ENCODE assay signal across 13 cellular contexts in the genomic region with DNA sequence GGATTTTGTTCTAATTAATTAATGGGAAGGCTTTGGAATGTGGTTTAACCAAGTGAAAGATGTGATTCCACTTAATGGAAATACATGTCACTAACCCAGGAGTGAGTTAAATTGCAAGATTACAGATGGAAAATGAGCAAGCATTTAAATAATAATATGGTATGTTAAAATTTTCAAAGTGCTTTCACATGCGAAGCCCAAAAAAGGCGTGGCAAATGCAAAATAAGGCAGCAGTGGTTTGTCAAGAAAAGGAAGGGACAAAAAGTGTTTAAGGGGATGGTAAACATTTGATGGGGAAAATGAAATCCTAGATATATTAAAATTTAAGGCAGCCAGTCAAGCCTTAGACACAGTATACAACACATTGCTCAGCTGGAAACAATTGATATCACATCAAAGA. TPM values are rescaled to one million over a fixed set of nuclear protein-coding genes. Genes with fewer than 3 reads are reported as not detected.
A peak's percentile ranks its signal among the peaks of the same experiment; 100 is the strongest.
DNase-seq lines count a peak whose midpoint lies in the region; ATAC-seq, FAIRE-seq and TF ChIP-seq lines count a peak whose summit lies in the region.
"Had no signal": no experiment of that assay in that cellular context is flagged by ENCODE, and none has a peak within 500 bp of the region (broad histone marks: within the 10 kb centered on the region; RNA-seq: fewer than 3 reads in every experiment).

No MANE protein-coding gene starts in this region.

- H4K20me1 ChIP-seq in H1 (replicated peaks in 1 of 2; ENCODE audit: control insufficient read depth in 1 of 2, insufficient read depth in 2 of 2, low read length in 2 of 2): peaks cover 12 to 17% of the 10 kb centered on the region in 2 experiments

- no peak for DNase-seq in activated CD4-positive, alpha-beta T cell treated with anti-CD3 and anti-CD28 coated beads, Interleukin-2, amount 10 ng/mL, durations not matched to agents 7 days and 5 days
- no peak for DNase-seq in activated CD4-positive, alpha-beta T cell treated with anti-CD3 and anti-CD28 coated beads for 1 hour
- DNase-seq in NT2/D1 (ENCODE audit: low read depth, low spot score): no peak
- DNase-seq in H1 (ENCODE audit: low read depth in 1 of 2, low spot score in 2 of 2): no peak
- no peak for DNase-seq in progenitor cell of endocrine pancreas (ENCODE audit: low spot score, unreplicated experiment)
- no peak for DNase-seq in islet precursor cell
- no peak for DNase-seq in tibial artery
- DNase-seq: activated CD4-positive, alpha-beta T cell treated with anti-CD3 and anti-CD28 coated beads, Interleukin-2, amount 50 U/mL, for 1 hour; body of pancreas; lower lobe of right lung; stimulated activated CD8-positive, alpha-beta memory T cell treated with anti-CD3 and anti-CD28 coated beads, Interleukin-4, amount 100 ng/mL, for 48 hours had no signal

- H3K56ac ChIP-seq in H1 (replicated peaks; ENCODE audit: insufficient read length, low read depth, low read length): no peak overlapping the region

- no peak overlapping the region for H3K14ac ChIP-seq in H1 (ENCODE audit: insufficient read length)

- no peak overlapping the region for H2AK5ac ChIP-seq in H1 (ENCODE audit: low read depth, low read length)

- H4K91ac ChIP-seq in H1 (replicated peaks; ENCODE audit: insufficient read length, low read length): no peak overlapping the region

- H3K36me3 Mint-ChIP-seq in activated CD4-positive, alpha-beta T cell treated with anti-CD3 and anti-CD28 coated beads, Interleukin-2, amount 10 ng/mL, durations not matched to agents 7 days and 5 days (ENCODE audit: low read depth): peaks cover 38% of the 10 kb centered on the region
- peaks cover 2% of the 10 kb centered on the region for H3K36me3 Mint-ChIP-seq in progenitor cell of endocrine pancreas (ENCODE audit: insufficient read depth)

- H3K4me1 Mint-ChIP-seq in activated CD4-positive, alpha-beta T cell treated with anti-CD3 and anti-CD28 coated beads, Interleukin-2, amount 10 ng/mL, durations not matched to agents 7 days and 5 days: peaks cover 42% of the 10 kb centered on the region
- peaks cover 17% of the 10 kb centered on the region for H3K4me1 Mint-ChIP-seq in progenitor cell of endocrine pancreas (ENCODE audit: low read depth)

- H3K9me3 Mint-ChIP-seq in activated CD4-positive, alpha-beta T cell treated with anti-CD3 and anti-CD28 coated beads, Interleukin-2, amount 10 ng/mL, durations not matched to agents 7 days and 5 days: no peaks in the 10 kb centered on the region
- H3K9me3 Mint-ChIP-seq in progenitor cell of endocrine pancreas (ENCODE audit: low read depth): no peaks in the 10 kb centered on the region

- no peaks in the 10 kb centered on the region for H3K4me1 ChIP-seq in NT2/D1 (ENCODE audit: insufficient read depth, insufficient read length)
- peaks cover 0 to 7% (median 5%) of the 10 kb centered on the region in 4 experiments; a peak in 3 of 7 replicates for H3K4me1 ChIP-seq in H1 (replicated peaks in 1 of 4; ENCODE audit: control insufficient read depth in 3 of 4, insufficient read depth in 4 of 4, low read length in 3 of 4)
- H3K4me1 ChIP-seq in tibial artery: peaks cover 0 to 11% (median 9%) of the 10 kb centered on the region in 4 donors

- no peak overlapping the region for H4K8ac ChIP-seq in H1 (ENCODE audit: extremely low read depth, insufficient read depth, low read length)

- H3K27me3 ChIP-seq in NT2/D1 (ENCODE audit: insufficient read depth, insufficient read length) (no peaks in the 10 kb centered on the region), H1 (replicated peaks in 1 of 4; ENCODE audit: control insufficient read depth in 3 of 4, extremely low read depth in 1 of 4, insufficient read depth in 3 of 4, low read length in 3 of 4) (no peaks in the 10 kb centered on the region), tibial artery (no peaks in the 10 kb centered on the region)
- H3K27me3 ChIP-seq: body of pancreas had no signal

- H2BK120ac ChIP-seq in H1 (replicated peaks; ENCODE audit: low read depth, low read length): no peak overlapping the region

- no peak overlapping the region for H3K4ac ChIP-seq in H1 (replicated peaks; ENCODE audit: insufficient read length, low read depth, low read length)

- H3K27ac ChIP-seq in H1 (ENCODE audit: low read depth, low read length) (0 out of 2 replicates have a peak overlapping the region, but pooled peaks have one; percentile 57), tibial artery (no peak overlapping the region)
- H3K27ac ChIP-seq: body of pancreas, lower lobe of right lung, skin epidermis had no signal

- peak overlapping the region; percentile 19 for H4K5ac ChIP-seq in H1 (ENCODE audit: insufficient read length, low read depth, low read length)

- peaks cover 15% of the 10 kb centered on the region for H3K23me2 ChIP-seq in H1 (ENCODE audit: low read depth, low read length)

- H3K9ac ChIP-seq in NT2/D1 (ENCODE audit: insufficient read length, low read depth) (no peak overlapping the region), H1 (replicated peaks in 1 of 4; ENCODE audit: extremely low read depth in 1 of 4, low read depth in 3 of 4, low read length in 3 of 4) (no peak overlapping the region; a peak in 2 of 7 replicates)

- ATAC-seq in HG03097 (IDR thresholded peaks at IDR 0.05; ENCODE audit: low FRiP score, unreplicated experiment): no peak
- ATAC-seq: body of pancreas, lower lobe of right lung had no signal

- intact Hi-C loops in tibial artery (cut with DNase I; ENCODE audit: low total_unique reads): no loop called here

- H2BK5ac ChIP-seq in H1 (ENCODE audit: low read depth, low read length): peak overlapping the region; percentile 96

- H3K27ac Mint-ChIP-seq in activated CD4-positive, alpha-beta T cell treated with anti-CD3 and anti-CD28 coated beads, Interleukin-2, amount 10 ng/mL, durations not matched to agents 7 days and 5 days: no peak overlapping the region
- H3K27ac Mint-ChIP-seq in progenitor cell of endocrine pancreas: no peak overlapping the region

- H3K4me2 ChIP-seq in H1 (ENCODE audit: insufficient read depth in 1 of 2, low read depth in 2 of 2, low read length in 2 of 2): peak overlapping the region; percentile 79 to 99

- H3K4me3 ChIP-seq in NT2/D1 (ENCODE audit: insufficient read length, low read depth) (peak overlapping the region; percentile 9), H1 (ENCODE audit: extremely low read depth in 1 of 4, insufficient read depth in 2 of 4, low read depth in 3 of 4, low read length in 4 of 4) (peak overlapping the region; percentile 35 to 98 (median 52)), tibial artery (no peak overlapping the region)
- H3K4me3 ChIP-seq: body of pancreas, lower lobe of right lung, skin epidermis had no signal

- peaks cover 39 to 75% of the 10 kb centered on the region in 2 experiments for H3K79me2 ChIP-seq in H1 (ENCODE audit: control insufficient read depth in 1 of 2, insufficient read depth in 2 of 2, low read length in 2 of 2)

- H2AFZ ChIP-seq in H1 (ENCODE audit: low read length): no peak overlapping the region

- no peak overlapping the region for H3K23ac ChIP-seq in H1 (ENCODE audit: insufficient read length)

- CTCF ChIA-PET in activated CD4-positive, alpha-beta T cell treated with anti-CD3 and anti-CD28 coated beads, Interleukin-2, amount 10 ng/mL, durations not matched to agents 7 days and 5 days (lab: Charles Lee): no interaction called here
- CTCF ChIA-PET in H1 (lab: Charles Lee; ENCODE audit: partially characterized antibody): interaction anchor here (1.4 kb wide), 1 partner anchor 135 kb away, joined by 4 read pairs; no protein-coding TSS in a partner anchor

- no peak overlapping the region for H2BK15ac ChIP-seq in H1 (ENCODE audit: low read length)

- TF ChIP-seq RAD21 in H1 (IDR thresholded peaks at IDR 0.05 in 1 of 2, conservative IDR thresholded peaks at IDR 0.05 in 1 of 2; ENCODE audit: low read depth in 2 of 2, low read length in 2 of 2): no peak

- no peak for TF ChIP-seq POLR2A in H1 (IDR thresholded peaks at IDR 0.05; ENCODE audit: control extremely low read depth in 1 of 2, low read depth in 2 of 2, low read length in 2 of 2)

- TF ChIP-seq EP300 in H1 (IDR thresholded peaks at IDR 0.05; ENCODE audit: borderline replicate concordance in 1 of 2, low read depth in 2 of 2, low read length in 2 of 2): no peak

- 2% methylated on average over 2 of the region's 2 CpGs; no CpG with 5 or more reads in 1 of the 2 experiments for WGBS in H1 (ENCODE audit: extremely low coverage in 1 of 2, insufficient coverage in 1 of 2, insufficient read length in 1 of 2, insufficient replicate concordance in 2 of 2, low coverage in 1 of 2, low lambda C conversion rate in 2 of 2, missing lambda C conversion rate in 1 of 2), 2 experiments

- FAIRE-seq in H1 (lab: Jason Lieb, UNC): no peak

- H3K36me3 ChIP-seq in NT2/D1 (ENCODE audit: insufficient read depth, insufficient read length, low read length) (peaks cover 57% of the 10 kb centered on the region), H1 (ENCODE audit: control insufficient read depth in 2 of 4, insufficient read depth in 4 of 4, low read length in 3 of 4) (peaks cover 5 to 32% (median 12%) of the 10 kb centered on the region in 4 experiments; a peak in 7 of 8 replicates), tibial artery (no peaks in the 10 kb centered on the region)
- H3K36me3 ChIP-seq: lower lobe of right lung had no signal

- no peak overlapping the region for H2BK12ac ChIP-seq in H1 (ENCODE audit: low read depth, low read length)

- TF ChIP-seq CTCF in H1 (IDR thresholded peaks at IDR 0.05; ENCODE audit: control extremely low read depth in 1 of 3, insufficient read depth in 1 of 3, low read depth in 1 of 3, low read length in 3 of 3) (no peak), progenitor cell of endocrine pancreas (IDR thresholded peaks at IDR 0.05; ENCODE audit: unreplicated experiment) (no peak), tibial artery (IDR thresholded peaks at IDR 0.05) (no peak)

- no peak overlapping the region for H2BK20ac ChIP-seq in H1 (ENCODE audit: low read length)

- H3K79me1 ChIP-seq in H1 (ENCODE audit: low read depth, low read length): peaks cover 14% of the 10 kb centered on the region

- H3K18ac ChIP-seq in H1 (ENCODE audit: extremely low read depth, low read length): peak overlapping the region; percentile 93; the same call in 1 of the 2 replicates

- POLR2A ChIA-PET in activated CD4-positive, alpha-beta T cell treated with anti-CD3 and anti-CD28 coated beads, Interleukin-2, amount 10 ng/mL, durations not matched to agents 7 days and 5 days (lab: Charles Lee): no interaction called here
- POLR2A ChIA-PET in H1 (lab: Charles Lee; ENCODE audit: partially characterized antibody): interaction anchor here (0.6 kb wide), 1 partner anchor 245 kb away, joined by 3 read pairs; no protein-coding TSS in a partner anchor

- H3K4me3 Mint-ChIP-seq in activated CD4-positive, alpha-beta T cell treated with anti-CD3 and anti-CD28 coated beads, Interleukin-2, amount 10 ng/mL, durations not matched to agents 7 days and 5 days: peak overlapping the region; percentile 85
- peak overlapping the region; percentile 41 for H3K4me3 Mint-ChIP-seq in progenitor cell of endocrine pancreas (ENCODE audit: low read depth)

- H3K9me3 ChIP-seq in NT2/D1 (ENCODE audit: insufficient read depth, low read length): no peaks in the 10 kb centered on the region
- no peaks in the 10 kb centered on the region for H3K9me3 ChIP-seq in H1 (ENCODE audit: insufficient read depth in 2 of 2, low read depth in 1 of 2, low read length in 1 of 2)
- H3K9me3 ChIP-seq in tibial artery: no peaks in the 10 kb centered on the region
- H3K9me3 ChIP-seq: body of pancreas, lower lobe of right lung had no signal

- peaks cover 2% of the 10 kb centered on the region for H3K27me3 Mint-ChIP-seq in activated CD4-positive, alpha-beta T cell treated with anti-CD3 and anti-CD28 coated beads, Interleukin-2, amount 10 ng/mL, durations not matched to agents 7 days and 5 days
- no peaks in the 10 kb centered on the region for H3K27me3 Mint-ChIP-seq in progenitor cell of endocrine pancreas

RNA-seq across cellular contexts. Expression of a gene that starts 2.9 kb away (rescaled TPM):
- total RNA-seq in activated CD4-positive, alpha-beta T cell treated with anti-CD3 and anti-CD28 coated beads, Interleukin-2, amount 10 ng/mL, durations not matched to agents 7 days and 5 days: 10 to 100 TPM; 28.8 to 29.8 TPM
- 34.8 and 37.3 TPM in 2 replicates for total RNA-seq in H1 (2021; fragmentation: NEBNext Ultra II Directional; extraction: Animal tissue kit (Norgen Biotek cat#: 25700))
- polyA plus RNA-seq in H1 (2011; rRNA removed): 13.1 and 15.9 TPM in 2 replicates
- polyA plus RNA-seq in H1 (2011; cell fraction: cytosol; rRNA removed): 11.5 TPM
- polyA plus RNA-seq in H1 (2011; cell fraction: nucleus; rRNA removed): 33.1 TPM
- polyA plus RNA-seq in H1 (2012, experiment 1 of 2): 20.9 to 25.2 TPM (median 21.8 TPM) in 4 replicates
- 7.1 TPM for polyA plus RNA-seq in H1 (2012, experiment 2 of 2)
- 16.6 TPM for polyA plus RNA-seq in H1 (2013, experiment 1 of 2)
- polyA plus RNA-seq in H1 (2013, experiment 2 of 2): 15.2 TPM
- polyA minus RNA-seq in H1 (2011; rRNA and poly(A)+ RNA removed): 40.4 and 45.5 TPM in 2 replicates
- polyA minus RNA-seq in H1 (2011; cell fraction: cytosol; rRNA and poly(A)+ RNA removed): 20.3 TPM
- polyA minus RNA-seq in H1 (2011; cell fraction: nucleus; rRNA and poly(A)+ RNA removed): 49.5 TPM
- total RNA-seq in progenitor cell of endocrine pancreas: 13.9 and 14.7 TPM in 2 replicates

Comparison
In these comparisons a context has a peak if more than half of its experiments do, and no peak if none do; other contexts are left out.
1. H3K4me3 ChIP-seq: peak in NT2/D1 (single experiment) and H1 (4 of 4); none in tibial artery (0 of 2).